12 cellular contexts compared by ENCODE assay signal in genomic region chr2:172430671-172431070, GRCh38. TPM values are rescaled to one million over a fixed set of nuclear protein-coding genes. Genes with fewer than 3 reads are reported as not detected.
DNase-seq lines count a peak whose midpoint lies in the region; ATAC-seq, FAIRE-seq and TF ChIP-seq lines count a peak whose summit lies in the region.
"Had no signal": no experiment of that assay in that cellular context is flagged by ENCODE, and none has a peak within 500 bp of the region (broad histone marks: within the 10 kb centered on the region; RNA-seq: fewer than 3 reads in every experiment).

No MANE protein-coding gene starts in this region.

- no peak overlapping the region for H3K27ac ChIP-seq in SK-N-SH (ENCODE audit: low read depth in 2 of 2, low read length in 1 of 2)
- peak overlapping the region; percentile 2 to 80 for H3K27ac ChIP-seq in kidney (ENCODE audit: low read depth in 2 of 2, low read length in 2 of 2)
- peak overlapping the region; percentile 49 to 96 (median 94) for H3K27ac ChIP-seq in stomach
- H3K27ac ChIP-seq: 22Rv1 had no signal

- H3K36me3 Mint-ChIP-seq in activated naive CD8-positive, alpha-beta T cell treated with anti-CD3 and anti-CD28 coated beads for 36 hours, result no peaks in the 10 kb centered on the region
- H3K36me3 Mint-ChIP-seq in stimulated activated naive B cell treated with anti-CD40 and anti-IgM and Interleukin-4, amounts not matched to agents 10 μg/mL and 1 μg/mL and 100 μg/mL, for 72 hours, result no peaks in the 10 kb centered on the region

- intact Hi-C loops in kidney (cut with DNase I) (no loop called here), stomach (cut with DNase I; ENCODE audit: low total_unique reads) (no loop called here)

- TF ChIP-seq CTCF in SK-N-SH (IDR thresholded peaks at IDR 0.05), result no peak
- TF ChIP-seq CTCF in kidney (IDR thresholded peaks at IDR 0.05; ENCODE audit: borderline replicate concordance, extremely low read depth, insufficient read depth), result no peak
- TF ChIP-seq CTCF in stomach (IDR thresholded peaks at IDR 0.05), result no peak

- no peaks in the 10 kb centered on the region for H3K27me3 Mint-ChIP-seq in activated naive CD8-positive, alpha-beta T cell treated with anti-CD3 and anti-CD28 coated beads for 36 hours
- H3K27me3 Mint-ChIP-seq in stimulated activated naive B cell treated with anti-CD40 and anti-IgM and Interleukin-4, amounts not matched to agents 10 μg/mL and 1 μg/mL and 100 μg/mL, for 72 hours, result peaks cover 27 to 52% of the 10 kb centered on the region in 2 donors

- no peaks in the 10 kb centered on the region for H3K9me3 Mint-ChIP-seq in activated naive CD8-positive, alpha-beta T cell treated with anti-CD3 and anti-CD28 coated beads for 36 hours
- no peaks in the 10 kb centered on the region for H3K9me3 Mint-ChIP-seq in stimulated activated naive B cell treated with anti-CD40 and anti-IgM and Interleukin-4, amounts not matched to agents 10 μg/mL and 1 μg/mL and 100 μg/mL, for 72 hours
- H3K9me3 Mint-ChIP-seq: activated T-helper 1 cell treated with anti-CD3 and anti-CD28 coated beads, Interleukin-12 subunit alpha, Interleukin-12 subunit beta, Interleukin-2, Interleukin-4 antibody, amounts not matched to agents 30 ng/mL and 10 ng/mL and 1 ng/mL, durations not matched to agents 14 hours and 24 hours and 36 hours had no signal

- H3K27me3 ChIP-seq in SK-N-SH (ENCODE audit: insufficient read depth), result no peaks in the 10 kb centered on the region
- peaks cover 0 to 25% (median 8%) of the 10 kb centered on the region in 3 donors for H3K27me3 ChIP-seq in stomach
- H3K27me3 ChIP-seq: testis had no signal

- H4K20me1 ChIP-seq in SK-N-SH (ENCODE audit: insufficient read depth), result peaks cover 16% of the 10 kb centered on the region

- no peak overlapping the region for H2AFZ ChIP-seq in SK-N-SH (ENCODE audit: low read depth)

- no peaks in the 10 kb centered on the region for H3K9me2 ChIP-seq in SK-N-SH

- no peak for DNase-seq in SK-N-SH
- DNase-seq in activated naive CD8-positive, alpha-beta T cell treated with anti-CD3 and anti-CD28 coated beads for 36 hours, result no peak
- no peak for DNase-seq in kidney
- no peak for DNase-seq in stomach
- DNase-seq in stimulated activated naive B cell treated with anti-CD40 and anti-IgM and Interleukin-4, amounts not matched to agents 10 μg/mL and 1 μg/mL and 100 μg/mL, for 72 hours, result no peak
- no peak for DNase-seq in DMS53 treated with DMSO at 0.1 percent for 48 hours (lab: John Stamatoyannopoulos, UW; ENCODE audit: unreplicated experiment)
- DNase-seq in activated CD8-positive, alpha-beta memory T cell treated with anti-CD3 and anti-CD28 coated beads, Interleukin-2, amount 50 U/mL, for 48 hours, result no peak
- DNase-seq: activated CD4-positive, alpha-beta T cell treated with anti-CD3 and anti-CD28 coated beads for 1 hour; testis had no signal

- POLR2A ChIA-PET in SK-N-SH (lab: Yijun Ruan, JAX), result no interaction called here

- H3K4me1 ChIP-seq in SK-N-SH (ENCODE audit: control insufficient read depth in 1 of 2, insufficient read depth in 2 of 2, low read depth in 1 of 2, low read length in 1 of 2) (peaks cover 7 to 18% of the 10 kb centered on the region in 2 experiments; a peak in 3 of 4 replicates), kidney (ENCODE audit: control insufficient read depth in 1 of 2, insufficient read depth in 1 of 2, low read depth in 1 of 2, low read length in 2 of 2) (peaks cover 20 to 34% of the 10 kb centered on the region in 2 donors), stomach (peaks cover 40 to 78% (median 59%) of the 10 kb centered on the region in 4 donors)

- TF ChIP-seq EP300 in SK-N-SH (IDR thresholded peaks at IDR 0.05; ENCODE audit: borderline replicate concordance in 1 of 2, low read depth in 1 of 2, low read length in 1 of 2), result peak in 1 of 2 experiments; percentile 26; a peak in 1 of 4 replicates
- no peak for TF ChIP-seq EP300 in stomach (IDR thresholded peaks at IDR 0.05)

- H3K36me3 ChIP-seq in SK-N-SH (replicated peaks in 1 of 2; ENCODE audit: control insufficient read depth in 1 of 2, insufficient read depth in 2 of 2, low read length in 1 of 2), result no peaks in the 10 kb centered on the region
- no peaks in the 10 kb centered on the region for H3K36me3 ChIP-seq in kidney (ENCODE audit: control insufficient read depth in 1 of 2, insufficient read depth in 2 of 2, low read length in 2 of 2)
- H3K36me3 ChIP-seq in stomach, result no peaks in the 10 kb centered on the region

- peak overlapping the region; percentile 72 for H3K4me2 ChIP-seq in SK-N-SH

- FAIRE-seq in kidney (lab: Jason Lieb, UNC), result no peak

- no peak for ATAC-seq in SK-N-SH treated with all-trans-retinoic acid at 6 μM for 48 hours
- ATAC-seq in stimulated activated naive B cell treated with anti-CD40 and anti-IgM and Interleukin-4, amounts not matched to agents 10 μg/mL and 1 μg/mL and 100 μg/mL, for 72 hours (replicated peaks), result no peak

- TF ChIP-seq RAD21 in SK-N-SH (IDR thresholded peaks at IDR 0.05; ENCODE audit: low read length), result no peak

- 70% methylated on average over 4 of the region's 4 CpGs for whole genome bisulfite sequencing in SK-N-SH (ENCODE audit: low lambda C conversion rate)
- 61 to 92% (median 83%) methylated on average over 4 of the region's 4 CpGs for WGBS in stomach, 5 donors

- peak overlapping the region; percentile 49 for H3K27ac Mint-ChIP-seq in activated naive CD8-positive, alpha-beta T cell treated with anti-CD3 and anti-CD28 coated beads for 36 hours
- H3K27ac Mint-ChIP-seq in stimulated activated naive B cell treated with anti-CD40 and anti-IgM and Interleukin-4, amounts not matched to agents 10 μg/mL and 1 μg/mL and 100 μg/mL, for 72 hours, result no peak overlapping the region
- H3K27ac Mint-ChIP-seq: activated T-helper 1 cell treated with anti-CD3 and anti-CD28 coated beads, Interleukin-12 subunit alpha, Interleukin-12 subunit beta, Interleukin-2, Interleukin-4 antibody, amounts not matched to agents 30 ng/mL and 10 ng/mL and 1 ng/mL, durations not matched to agents 14 hours and 24 hours and 36 hours had no signal

- H3F3A ChIP-seq in SK-N-SH (replicated peaks; ENCODE audit: insufficient read depth), result no peaks in the 10 kb centered on the region

- H3K9me3 ChIP-seq in SK-N-SH, result no peaks in the 10 kb centered on the region
- H3K9me3 ChIP-seq in kidney (ENCODE audit: control insufficient read depth in 1 of 2, low read length in 2 of 2), result no peaks in the 10 kb centered on the region
- no peaks in the 10 kb centered on the region for H3K9me3 ChIP-seq in stomach
- H3K9me3 ChIP-seq: testis had no signal

- H3K4me3 Mint-ChIP-seq in activated naive CD8-positive, alpha-beta T cell treated with anti-CD3 and anti-CD28 coated beads for 36 hours, result no peak overlapping the region
- no peak overlapping the region for H3K4me3 Mint-ChIP-seq in stimulated activated naive B cell treated with anti-CD40 and anti-IgM and Interleukin-4, amounts not matched to agents 10 μg/mL and 1 μg/mL and 100 μg/mL, for 72 hours

- CTCF ChIA-PET in SK-N-SH (lab: Yijun Ruan, JAX), result interaction anchor here (4.1 kb wide), 1 partner anchor 32 kb away, joined by 30 read pairs; no protein-coding TSS in a partner anchor

- H3K79me2 ChIP-seq in SK-N-SH (ENCODE audit: insufficient read depth), result peaks cover 88% of the 10 kb centered on the region

- H3K4me3 ChIP-seq in SK-N-SH (ENCODE audit: low read depth in 2 of 2, low read length in 1 of 2) (0 out of 4 replicates have a peak overlapping the region, but pooled peaks of 1 of the 2 experiments have one; percentile 85), kidney (ENCODE audit: low read length in 2 of 2) (peak overlapping the region; percentile 78 to 86), stomach (peak overlapping the region in 2 of 4 donors; percentile 25 to 67)

- H3K9ac ChIP-seq in SK-N-SH (no peak overlapping the region), kidney (ENCODE audit: low read length in 2 of 2) (no peak overlapping the region)

- peaks cover 72% of the 10 kb centered on the region for H3K4me1 Mint-ChIP-seq in activated naive CD8-positive, alpha-beta T cell treated with anti-CD3 and anti-CD28 coated beads for 36 hours
- H3K4me1 Mint-ChIP-seq in stimulated activated naive B cell treated with anti-CD40 and anti-IgM and Interleukin-4, amounts not matched to agents 10 μg/mL and 1 μg/mL and 100 μg/mL, for 72 hours, result peaks cover 15 to 24% of the 10 kb centered on the region in 2 donors

- TF ChIP-seq POLR2A in stomach (IDR thresholded peaks at IDR 0.05), result no peak

TF ChIP-seq in SK-N-SH treated with all-trans-retinoic acid at 6 μM for 48 hours, 23 proteins besides CTCF, POLR2A, EP300 and RAD21:
- TF ChIP-seq TCF4 (CRISPR knock-in tag; IDR thresholded peaks at IDR 0.05; ENCODE audit: borderline replicate concordance) (no peak), CREB5 (CRISPR knock-in tag; IDR thresholded peaks at IDR 0.05; ENCODE audit: low read depth) (no peak), GLIS3 (CRISPR knock-in tag; IDR thresholded peaks at IDR 0.05) (no peak), RARB (CRISPR knock-in tag; IDR thresholded peaks at IDR 0.05) (no peak), TOX (CRISPR knock-in tag; IDR thresholded peaks at IDR 0.05; ENCODE audit: borderline replicate concordance) (no peak), SNAI2 (CRISPR knock-in tag; IDR thresholded peaks at IDR 0.05) (no peak), ARNTL (CRISPR knock-in tag; IDR thresholded peaks at IDR 0.05; ENCODE audit: borderline replicate concordance, low read depth) (no peak), BACH2 (CRISPR knock-in tag; IDR thresholded peaks at IDR 0.05; ENCODE audit: borderline replicate concordance) (no peak)

RNA-seq across cellular contexts. Expression of gene ITGA6, which starts 3.3 kb away (rescaled TPM):
- polyA plus RNA-seq in SK-N-SH (2012; rRNA removed) (25.9 and 26.0 TPM in 2 replicates), kidney (ENCODE audit: insufficient read depth, low read depth, low replicate concordance) (32.8 TPM), stomach (10 to 100 TPM; 10.7 to 19.5 (median 18.4) TPM)
- 32.9 and 33.9 TPM in 2 replicates for polyA plus RNA-seq in SK-N-SH (2012; cell fraction: cytosol; rRNA removed)
- 21.2 and 45.3 TPM in 2 replicates for polyA plus RNA-seq in SK-N-SH (2012; cell fraction: nucleus; rRNA removed)
- 10 to 100 TPM in 1 of 2 experiments, 1 to 10 TPM in 1; 9.6 to 10.2 TPM for total RNA-seq in activated naive CD8-positive, alpha-beta T cell treated with anti-CD3 and anti-CD28 coated beads for 36 hours
- total RNA-seq in kidney (89.1 TPM), stomach (100 to 1,000 TPM in 3 of 5 donors, 10 to 100 TPM in 2; 20.4 to 391 (median 212) TPM)

Comparison
In these comparisons a context has a peak if more than half of its experiments do, and no peak if none do; other contexts are left out.
1. H3K27ac ChIP-seq: peak in kidney (2 of 2) and stomach (5 of 5); none in SK-N-SH (0 of 2).